In the genomic region with DNA sequence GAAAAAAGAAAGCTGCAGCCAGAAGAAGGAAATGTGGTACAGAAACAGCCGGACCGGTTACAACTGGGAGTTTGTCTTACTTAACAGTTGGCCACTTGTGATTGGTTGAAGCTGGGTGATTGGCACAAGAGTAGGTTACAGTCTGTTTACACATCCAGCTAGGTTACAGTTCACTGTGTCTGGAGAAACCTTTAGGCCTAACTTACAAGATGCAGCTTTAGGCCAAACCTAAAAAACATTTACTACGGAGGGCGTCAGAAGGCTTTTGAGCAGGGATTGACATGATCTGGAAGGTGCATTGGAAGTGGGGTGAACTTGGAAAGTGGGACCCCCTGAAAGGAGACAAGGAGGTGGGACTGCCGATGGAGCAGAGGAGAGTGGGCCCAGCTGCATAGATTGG, we compare ENCODE assay signal across 9 cellular contexts.
DNase-seq lines count a peak whose midpoint lies in the region; ATAC-seq, FAIRE-seq and TF ChIP-seq lines count a peak whose summit lies in the region.
"Had no signal": no experiment of that assay in that cellular context is flagged by ENCODE, and none has a peak within 500 bp of the region (broad histone marks: within the 10 kb centered on the region; RNA-seq: fewer than 3 reads in every experiment).

No MANE protein-coding gene starts in this region.

- H4K20me1 ChIP-seq in SK-N-SH (ENCODE audit: insufficient read depth), result no peaks in the 10 kb centered on the region

- TF ChIP-seq CTCF in SK-N-SH (IDR thresholded peaks at IDR 0.05), result no peak

- H3K4me3 ChIP-seq in SK-N-SH (ENCODE audit: low read depth in 2 of 2, low read length in 1 of 2), result no peak overlapping the region

- FAIRE-seq in GM12892 (lab: Jason Lieb, UNC), result peak; percentile 38

- H3K9me3 ChIP-seq in SK-N-SH, result no peaks in the 10 kb centered on the region

- no peak for TF ChIP-seq POLR2A in GM12892 (IDR thresholded peaks at IDR 0.05; ENCODE audit: low read depth, low read length)

- H3K27me3 ChIP-seq in SK-N-SH (ENCODE audit: insufficient read depth), result no peaks in the 10 kb centered on the region

- CTCF ChIA-PET in SK-N-SH (lab: Yijun Ruan, JAX), result interaction anchor here (0.6 to 1.5 kb wide), 3 partner anchors 11 to 124 kb away, joined by 3 read pairs; no protein-coding TSS in a partner anchor

- POLR2A ChIA-PET in SK-N-SH (lab: Yijun Ruan, JAX), result no interaction called here

- no peaks in the 10 kb centered on the region for H3K4me1 ChIP-seq in SK-N-SH (ENCODE audit: control insufficient read depth in 1 of 2, insufficient read depth in 2 of 2, low read depth in 1 of 2, low read length in 1 of 2)

- intact Hi-C loops in cardiac septum (cut with DNase I), result no loop called here
- intact Hi-C loops in sciatic nerve (cut with DNase I), result no loop called here

- no peak overlapping the region for H3K27ac ChIP-seq in SK-N-SH (ENCODE audit: low read depth in 2 of 2, low read length in 1 of 2)

- WGBS in SK-N-SH (ENCODE audit: low lambda C conversion rate), result 73% methylated on average over 5 of the region's 5 CpGs

- H3K4me2 ChIP-seq in SK-N-SH, result no peak overlapping the region

- no peak for TF ChIP-seq EP300 in SK-N-SH (IDR thresholded peaks at IDR 0.05; ENCODE audit: borderline replicate concordance in 1 of 2, low read depth in 1 of 2, low read length in 1 of 2)

- H3F3A ChIP-seq in SK-N-SH (replicated peaks; ENCODE audit: insufficient read depth), result no peaks in the 10 kb centered on the region

- TF ChIP-seq RAD21 in SK-N-SH (IDR thresholded peaks at IDR 0.05; ENCODE audit: low read length), result no peak

- H2AFZ ChIP-seq in SK-N-SH (ENCODE audit: low read depth), result no peak overlapping the region

- H3K9ac ChIP-seq in SK-N-SH, result no peak overlapping the region

- peak; percentile 47 for ATAC-seq in sciatic nerve
- no peak for ATAC-seq in HG03135 (IDR thresholded peaks at IDR 0.05; ENCODE audit: unreplicated experiment)
- ATAC-seq in HG03342 (IDR thresholded peaks at IDR 0.05; ENCODE audit: unreplicated experiment), result no peak

- H3K79me2 ChIP-seq in SK-N-SH (ENCODE audit: insufficient read depth), result no peaks in the 10 kb centered on the region

- no peaks in the 10 kb centered on the region for H3K36me3 ChIP-seq in SK-N-SH (replicated peaks in 1 of 2; ENCODE audit: control insufficient read depth in 1 of 2, insufficient read depth in 2 of 2, low read length in 1 of 2)

- DNase-seq in GM12892 (ENCODE audit: insufficient read length), result no peak
- no peak for DNase-seq in SK-N-SH
- DNase-seq in cardiac septum (ENCODE audit: low spot score), result peak; percentile 58
- DNase-seq in sciatic nerve (ENCODE audit: low spot score), result no peak
- DNase-seq in stimulated activated CD4-positive, alpha-beta T cell treated with anti-CD3 and anti-CD28 coated beads, Interleukin-4, amount 100 ng/mL, for 24 hours, result no peak
- DNase-seq in mesenteric fat pad (ENCODE audit: low spot score), result no peak
- DNase-seq: NCI-H1417 treated with DMSO at 0.1 percent for 48 hours had no signal

- H3K9me2 ChIP-seq in SK-N-SH, result no peaks in the 10 kb centered on the region

TF ChIP-seq in SK-N-SH, 30 proteins besides CTCF, POLR2A, EP300 and RAD21:
- TF ChIP-seq NRF1 (IDR thresholded peaks at IDR 0.05; ENCODE audit: low read depth, low read length), result no peak
- TF ChIP-seq, protein P1, sequence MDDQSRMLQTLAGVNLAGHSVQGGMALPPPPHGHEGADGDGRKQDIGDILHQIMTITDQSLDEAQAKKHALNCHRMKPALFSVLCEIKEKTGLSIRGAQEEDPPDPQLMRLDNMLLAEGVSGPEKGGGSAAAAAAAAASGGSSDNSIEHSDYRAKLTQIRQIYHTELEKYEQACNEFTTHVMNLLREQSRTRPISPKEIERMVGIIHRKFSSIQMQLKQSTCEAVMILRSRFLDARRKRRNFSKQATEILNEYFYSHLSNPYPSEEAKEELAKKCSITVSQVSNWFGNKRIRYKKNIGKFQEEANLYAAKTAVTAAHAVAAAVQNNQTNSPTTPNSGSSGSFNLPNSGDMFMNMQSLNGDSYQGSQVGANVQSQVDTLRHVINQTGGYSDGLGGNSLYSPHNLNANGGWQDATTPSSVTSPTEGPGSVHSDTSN (IDR thresholded peaks at IDR 0.05), result peak; percentile 49
TF ChIP-seq in SK-N-SH: peak in this region for 1.
